ENCODE assay signal across 18 cellular contexts in the genomic region with DNA sequence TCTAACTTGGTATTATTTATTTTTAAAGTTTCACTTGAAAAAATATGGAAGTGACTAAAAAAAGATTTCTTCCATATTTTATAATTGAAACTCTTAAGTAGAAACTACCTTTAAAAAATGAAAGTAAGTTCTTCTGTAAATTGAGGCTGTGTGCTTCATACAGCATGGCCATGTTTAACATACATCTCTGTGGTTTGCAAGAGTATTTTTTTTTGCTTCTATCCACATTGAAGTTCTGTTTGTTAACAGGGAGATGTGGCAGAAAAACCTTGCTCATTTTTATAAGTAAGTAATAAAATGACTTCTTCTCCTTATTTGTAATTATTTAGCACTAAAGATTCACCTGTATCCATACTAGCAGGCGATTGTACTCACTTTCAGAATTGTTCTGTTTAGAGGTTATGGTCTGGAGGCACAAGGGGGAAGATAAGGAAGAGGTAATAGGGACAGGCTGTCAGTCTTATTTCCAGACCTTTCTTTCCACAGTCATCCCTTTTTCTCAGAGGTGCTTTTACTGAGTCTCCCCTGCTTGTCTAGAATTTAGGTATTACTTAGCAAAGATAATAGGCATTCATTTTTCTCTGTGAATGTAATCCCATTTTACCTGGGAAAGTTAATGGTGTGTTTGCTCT. TPM values are rescaled to one million over a fixed set of nuclear protein-coding genes. Genes with fewer than 3 reads are reported as not detected.
DNase-seq lines count a peak whose midpoint lies in the region; ATAC-seq and TF ChIP-seq lines count a peak whose summit lies in the region.
"Had no signal": no experiment of that assay in that cellular context is flagged by ENCODE, and none has a peak within 500 bp of the region (broad histone marks: within the 10 kb centered on the region; RNA-seq: fewer than 3 reads in every experiment).

No MANE protein-coding gene starts in this region.

- H3K9ac ChIP-seq in colonic mucosa (ENCODE audit: low read depth in 2 of 2, low read length in 2 of 2): no peak overlapping the region

- DNase-seq in activated CD4-positive, alpha-beta T cell treated with anti-CD3 and anti-CD28 coated beads, Interleukin-2, amount 10 ng/mL, durations not matched to agents 7 days and 5 days: no peak
- no peak for DNase-seq in activated CD4-positive, alpha-beta T cell treated with anti-CD3 and anti-CD28 coated beads, Interleukin-2, amount 50 U/mL, for 4 hours
- DNase-seq in Peyer's patch (no peak), colonic mucosa (no peak), HK-2 (ENCODE audit: unreplicated experiment) (no peak)
- no peak for DNase-seq in stimulated activated effector memory CD8-positive, alpha-beta T cell treated with anti-CD3 and anti-CD28 coated beads, Interleukin-12 subunit alpha, Interleukin-12 subunit beta, amount 100 ng/mL, for 72 hours (ENCODE audit: low spot score in 2 of 2)
- no peak for DNase-seq in activated CD4-positive, CD25-positive, alpha-beta regulatory T cell treated with anti-CD3 and anti-CD28 coated beads, Interleukin-2, amount 50 U/mL, for 72 hours
- DNase-seq: activated CD4-positive, CD25-positive, alpha-beta regulatory T cell; activated effector memory CD4-positive, alpha-beta T cell treated with Interleukin-2 at 50 U/mL for 16 hours; brain microvascular endothelial cell; Calu3; NCI-H187; NCI-H524 treated with DMSO at 0.1 percent for 48 hours; SW 1271 had no signal

- TF ChIP-seq CTCF in Peyer's patch (IDR thresholded peaks at IDR 0.05): no peak
- TF ChIP-seq CTCF in colonic mucosa (IDR thresholded peaks at IDR 0.05): no peak

- no peak for ATAC-seq in stimulated activated effector memory CD8-positive, alpha-beta T cell treated with anti-CD3 and anti-CD28 coated beads, Interleukin-12 subunit alpha, Interleukin-12 subunit beta, amount 100 ng/mL, for 72 hours
- no peak for ATAC-seq in activated CD4-positive, CD25-positive, alpha-beta regulatory T cell treated with anti-CD3 and anti-CD28 coated beads, Interleukin-2, amount 50 U/mL, for 24 hours
- ATAC-seq: Panc1 had no signal

- H3K4me1 Mint-ChIP-seq in activated CD4-positive, alpha-beta T cell treated with anti-CD3 and anti-CD28 coated beads, Interleukin-2, amount 10 ng/mL, durations not matched to agents 7 days and 5 days: peaks cover 44% of the 10 kb centered on the region
- H3K4me1 Mint-ChIP-seq in stimulated activated effector memory CD8-positive, alpha-beta T cell treated with anti-CD3 and anti-CD28 coated beads, Interleukin-12 subunit alpha, Interleukin-12 subunit beta, amount 100 ng/mL, for 72 hours: peaks cover 71% of the 10 kb centered on the region

- peaks cover 36% of the 10 kb centered on the region for H3K36me3 Mint-ChIP-seq in activated CD4-positive, alpha-beta T cell treated with anti-CD3 and anti-CD28 coated beads, Interleukin-2, amount 10 ng/mL, durations not matched to agents 7 days and 5 days (ENCODE audit: low read depth)
- H3K36me3 Mint-ChIP-seq in stimulated activated effector memory CD8-positive, alpha-beta T cell treated with anti-CD3 and anti-CD28 coated beads, Interleukin-12 subunit alpha, Interleukin-12 subunit beta, amount 100 ng/mL, for 72 hours: peaks cover 12% of the 10 kb centered on the region

- H3K27me3 Mint-ChIP-seq in activated CD4-positive, alpha-beta T cell treated with anti-CD3 and anti-CD28 coated beads, Interleukin-2, amount 10 ng/mL, durations not matched to agents 7 days and 5 days: no peaks in the 10 kb centered on the region

- CTCF ChIA-PET in activated CD4-positive, alpha-beta T cell treated with anti-CD3 and anti-CD28 coated beads, Interleukin-2, amount 10 ng/mL, durations not matched to agents 7 days and 5 days (lab: Charles Lee): interaction anchor here (0.7 to 4.9 kb wide), 5 partner anchors 9 to 20 kb away, joined by 3 to 30 read pairs (median 8); a partner anchor contains a TSS

- H3K27me3 ChIP-seq in Peyer's patch (no peaks in the 10 kb centered on the region), colonic mucosa (no peaks in the 10 kb centered on the region)
- H3K27me3 ChIP-seq: brain microvascular endothelial cell, suprapubic skin had no signal

- no peak for TF ChIP-seq POLR2A in Peyer's patch (IDR thresholded peaks at IDR 0.05)

- no peaks in the 10 kb centered on the region for H3K9me3 Mint-ChIP-seq in activated CD4-positive, alpha-beta T cell treated with anti-CD3 and anti-CD28 coated beads, Interleukin-2, amount 10 ng/mL, durations not matched to agents 7 days and 5 days
- no peaks in the 10 kb centered on the region for H3K9me3 Mint-ChIP-seq in stimulated activated effector memory CD8-positive, alpha-beta T cell treated with anti-CD3 and anti-CD28 coated beads, Interleukin-12 subunit alpha, Interleukin-12 subunit beta, amount 100 ng/mL, for 72 hours

- peak overlapping the region; percentile 93 for H3K27ac Mint-ChIP-seq in activated CD4-positive, alpha-beta T cell treated with anti-CD3 and anti-CD28 coated beads, Interleukin-2, amount 10 ng/mL, durations not matched to agents 7 days and 5 days
- H3K27ac Mint-ChIP-seq in stimulated activated effector memory CD8-positive, alpha-beta T cell treated with anti-CD3 and anti-CD28 coated beads, Interleukin-12 subunit alpha, Interleukin-12 subunit beta, amount 100 ng/mL, for 72 hours: peak overlapping the region; percentile 98

- H3K4me3 ChIP-seq in Peyer's patch (peak overlapping the region in 1 of 4 donors; percentile 23), colonic mucosa (no peak overlapping the region)
- H3K4me3 ChIP-seq: suprapubic skin had no signal

- H3K4me1 ChIP-seq in Peyer's patch: no peaks in the 10 kb centered on the region
- no peaks in the 10 kb centered on the region for H3K4me1 ChIP-seq in colonic mucosa
- H3K4me1 ChIP-seq: suprapubic skin had no signal

- H3K27ac ChIP-seq in Peyer's patch (peak overlapping the region; percentile 61 to 74 (median 64)), colonic mucosa (peak overlapping the region; percentile 43)
- H3K27ac ChIP-seq: brain microvascular endothelial cell, suprapubic skin had no signal

- H3K9me3 ChIP-seq in Peyer's patch: no peaks in the 10 kb centered on the region
- no peaks in the 10 kb centered on the region for H3K9me3 ChIP-seq in colonic mucosa
- H3K9me3 ChIP-seq: suprapubic skin had no signal

- intact Hi-C loops in colonic mucosa (cut with DNase I): no loop called here

- H3K36me3 ChIP-seq in Peyer's patch (no peaks in the 10 kb centered on the region), colonic mucosa (no peaks in the 10 kb centered on the region)
- H3K36me3 ChIP-seq: brain microvascular endothelial cell, suprapubic skin had no signal

- H3K4me3 Mint-ChIP-seq in activated CD4-positive, alpha-beta T cell treated with anti-CD3 and anti-CD28 coated beads, Interleukin-2, amount 10 ng/mL, durations not matched to agents 7 days and 5 days: peak overlapping the region; percentile 93
- peak overlapping the region; percentile 85 for H3K4me3 Mint-ChIP-seq in stimulated activated effector memory CD8-positive, alpha-beta T cell treated with anti-CD3 and anti-CD28 coated beads, Interleukin-12 subunit alpha, Interleukin-12 subunit beta, amount 100 ng/mL, for 72 hours

- POLR2A ChIA-PET in activated CD4-positive, alpha-beta T cell treated with anti-CD3 and anti-CD28 coated beads, Interleukin-2, amount 10 ng/mL, durations not matched to agents 7 days and 5 days (lab: Charles Lee): no interaction called here

RNA-seq across cellular contexts. Expression of a gene that starts 16.0 kb away (rescaled TPM):
- total RNA-seq in activated CD4-positive, alpha-beta T cell treated with anti-CD3 and anti-CD28 coated beads, Interleukin-2, amount 10 ng/mL, durations not matched to agents 7 days and 5 days: 100 to 1,000 TPM; 396 to 480 TPM
- total RNA-seq in Peyer's patch: 100 to 1,000 TPM in 1 of 4 donors, 10 to 100 TPM in 3; 12.1 to 184 (median 17.6) TPM
- total RNA-seq in colonic mucosa: 1 to 10 TPM; 6.1 to 8.6 TPM
- total RNA-seq: fibroblast of lung had no signal
